Comparison of ENCODE assay signal across 1 cellular context in genomic region chr2:216083464-216084279, GRCh38.
TF ChIP-seq lines count a peak whose summit lies in the region.

No MANE protein-coding gene starts in this region.

TF ChIP-seq in GM23338, 12 proteins besides CTCF, POLR2A, EP300 and RAD21 (continued from another document):
- TF ChIP-seq REST (IDR thresholded peaks at IDR 0.05; ENCODE audit: unreplicated experiment) (no peak), STAT1 (IDR thresholded peaks at IDR 0.05; ENCODE audit: unreplicated experiment) (no peak), NANOG (IDR thresholded peaks at IDR 0.05; ENCODE audit: borderline replicate concordance) (no peak), POLR2AphosphoS5 (IDR thresholded peaks at IDR 0.05; ENCODE audit: low read depth) (no peak), EZH2phosphoT487 (IDR thresholded peaks at IDR 0.05; ENCODE audit: unreplicated experiment) (no peak), JUNB (IDR thresholded peaks at IDR 0.05; ENCODE audit: unreplicated experiment) (no peak), ZNF462 (CRISPR knock-in tag; IDR thresholded peaks at IDR 0.05) (no peak)
